Comparison of ENCODE assay signal across 1 cellular context in genomic region chr3:76134166-76134565, GRCh38.
TF ChIP-seq lines count a peak whose summit lies in the region.

No MANE protein-coding gene starts in this region.

TF ChIP-seq in IMR-90, 13 proteins besides CTCF, POLR2A, EP300 and RAD21:
- TF ChIP-seq CHD1 (IDR thresholded peaks at IDR 0.05; ENCODE audit: low read depth, low read length) (no peak), SMC3 (IDR thresholded peaks at IDR 0.05; ENCODE audit: low read depth, low read length) (no peak), NFE2L2 (IDR thresholded peaks at IDR 0.05; ENCODE audit: low read depth, low read length) (no peak), RFX5 (IDR thresholded peaks at IDR 0.05; ENCODE audit: low read depth, low read length) (no peak), CEBPB (IDR thresholded peaks at IDR 0.05; ENCODE audit: low read depth, low read length) (no peak), RCOR1 (IDR thresholded peaks at IDR 0.05; ENCODE audit: insufficient replicate concordance, low read length) (no peak), MAZ (IDR thresholded peaks at IDR 0.05; ENCODE audit: borderline replicate concordance, low read depth, low read length) (no peak), BHLHE40 (IDR thresholded peaks at IDR 0.05; ENCODE audit: low read depth, low read length) (no peak)
- TF ChIP-seq, protein P1, sequence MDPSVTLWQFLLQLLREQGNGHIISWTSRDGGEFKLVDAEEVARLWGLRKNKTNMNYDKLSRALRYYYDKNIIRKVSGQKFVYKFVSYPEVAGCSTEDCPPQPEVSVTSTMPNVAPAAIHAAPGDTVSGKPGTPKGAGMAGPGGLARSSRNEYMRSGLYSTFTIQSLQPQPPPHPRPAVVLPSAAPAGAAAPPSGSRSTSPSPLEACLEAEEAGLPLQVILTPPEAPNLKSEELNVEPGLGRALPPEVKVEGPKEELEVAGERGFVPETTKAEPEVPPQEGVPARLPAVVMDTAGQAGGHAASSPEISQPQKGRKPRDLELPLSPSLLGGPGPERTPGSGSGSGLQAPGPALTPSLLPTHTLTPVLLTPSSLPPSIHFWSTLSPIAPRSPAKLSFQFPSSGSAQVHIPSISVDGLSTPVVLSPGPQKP (IDR thresholded peaks at IDR 0.05; ENCODE audit: borderline replicate concordance, low read depth, low read length), result no peak
